Comparison of ENCODE assay signal across 8 cellular contexts in genomic region chr6:53347250-53347920, GRCh38. TPM values are rescaled to one million over a fixed set of nuclear protein-coding genes. Genes with fewer than 3 reads are reported as not detected.
DNase-seq lines count a peak whose midpoint lies in the region; ATAC-seq and TF ChIP-seq lines count a peak whose summit lies in the region.

No MANE protein-coding gene starts in this region.

- intact Hi-C loops in CD4-positive, alpha-beta T cell (cut with DNase I, micrococcal nuclease), result loop anchor here (1.0 to 5.0 kb wide), 6 partner anchors 9 to 200 kb away; partner anchors contain the start of gene GCLC (in 1 of the 2)

- H3K27me3 Mint-ChIP-seq in CD4-positive, alpha-beta T cell, result no peaks in the 10 kb centered on the region
- no peaks in the 10 kb centered on the region for H3K27me3 Mint-ChIP-seq in effector memory CD8-positive, alpha-beta T cell
- H3K27me3 Mint-ChIP-seq in naive B cell, result no peaks in the 10 kb centered on the region

- no peaks in the 10 kb centered on the region for H3K9me3 ChIP-seq in CD4-positive, alpha-beta T cell (ENCODE audit: control insufficient read depth, low read length)

- H3K4me1 Mint-ChIP-seq in CD4-positive, alpha-beta T cell (ENCODE audit: low read depth), result peaks cover 63% of the 10 kb centered on the region
- H3K4me1 Mint-ChIP-seq in effector memory CD8-positive, alpha-beta T cell (ENCODE audit: low read depth in 2 of 2), result peaks cover 49 to 61% of the 10 kb centered on the region in 2 donors
- H3K4me1 Mint-ChIP-seq in naive B cell, result peaks cover 53 to 64% (median 60%) of the 10 kb centered on the region in 3 donors

- H3K27me3 ChIP-seq in CD4-positive, alpha-beta T cell (ENCODE audit: control insufficient read depth, insufficient read depth, low read length), result no peaks in the 10 kb centered on the region

- peak overlapping the region; percentile 98 for H3K4me3 Mint-ChIP-seq in CD4-positive, alpha-beta T cell
- H3K4me3 Mint-ChIP-seq in effector memory CD8-positive, alpha-beta T cell, result peak overlapping the region; percentile 86 to 93
- H3K4me3 Mint-ChIP-seq in naive B cell, result peak overlapping the region; percentile 90 to 98 (median 97)

- POLR2A ChIA-PET in CD4-positive, alpha-beta T cell (lab: Charles Lee), result interaction anchor here (0.6 to 5.8 kb wide), 25 partner anchors 8 to 1009 kb away, joined by 3 to 116 read pairs (median 4); no protein-coding TSS in a partner anchor

- CTCF ChIA-PET in CD4-positive, alpha-beta T cell (lab: Charles Lee), result interaction anchor here (0.8 to 2.9 kb wide), 9 partner anchors 9 to 63 kb away, joined by 3 to 8 read pairs (median 6); no protein-coding TSS in a partner anchor

- peak; percentile 29 for ATAC-seq in CD4-positive, alpha-beta T cell (ENCODE audit: poor library complexity)
- ATAC-seq in GM19328 (IDR thresholded peaks at IDR 0.05; ENCODE audit: unreplicated experiment) (peak; percentile 15), HG03565 (IDR thresholded peaks at IDR 0.05; ENCODE audit: unreplicated experiment) (peak; percentile 0), naive B cell (ENCODE audit: low read depth in 2 of 2) (peak in 1 of 2 donors; percentile 3)
- peak; percentile 7 for ATAC-seq in effector memory CD8-positive, alpha-beta T cell (replicated peaks)

- peaks cover 24% of the 10 kb centered on the region for H3K36me3 Mint-ChIP-seq in CD4-positive, alpha-beta T cell (ENCODE audit: low read depth)
- peaks cover 56% of the 10 kb centered on the region for H3K36me3 Mint-ChIP-seq in effector memory CD8-positive, alpha-beta T cell (ENCODE audit: insufficient read depth)
- H3K36me3 Mint-ChIP-seq in naive B cell, result peaks cover 9 to 14% of the 10 kb centered on the region in 2 donors

- peak overlapping the region; percentile 94 for H3K27ac Mint-ChIP-seq in CD4-positive, alpha-beta T cell
- peak overlapping the region; percentile 89 to 96 for H3K27ac Mint-ChIP-seq in effector memory CD8-positive, alpha-beta T cell
- H3K27ac Mint-ChIP-seq in naive B cell, result peak overlapping the region; percentile 95 to 98 (median 96)

- H3K27ac ChIP-seq in CD4-positive, alpha-beta T cell (ENCODE audit: low read depth, low read length), result peak overlapping the region; percentile 91

- peak in 6 of 10 experiments; percentile 5 to 37 (median 16) for DNase-seq in CD4-positive, alpha-beta T cell
- DNase-seq in T-helper 1 cell (peak in 4 of 5 donors; percentile 9 to 75 (median 24)), naive B cell (peak; percentile 34), NCI-H1694 treated with DMSO at 0.1 percent for 48 hours (lab: John Stamatoyannopoulos, UW) (no peak), GDM1 (lab: John Stamatoyannopoulos, UW) (no peak)
- DNase-seq in effector memory CD8-positive, alpha-beta T cell, result peak in 2 of 3 experiments; percentile 18 to 52

- no peak for TF ChIP-seq CTCF in CD4-positive, alpha-beta T cell (IDR thresholded peaks at IDR 0.05)

- no peaks in the 10 kb centered on the region for H3K9me3 Mint-ChIP-seq in CD4-positive, alpha-beta T cell
- H3K9me3 Mint-ChIP-seq in effector memory CD8-positive, alpha-beta T cell, result no peaks in the 10 kb centered on the region
- no peaks in the 10 kb centered on the region for H3K9me3 Mint-ChIP-seq in naive B cell

RNA-seq across cellular contexts. Expression of gene ELOVL5, which starts 1.4 kb away (rescaled TPM):
- total RNA-seq in CD4-positive, alpha-beta T cell, result 10 to 100 TPM; 78.0 to 86.8 TPM
- polyA plus RNA-seq in naive B cell (ENCODE audit: low read depth in 6 of 6), result 100 to 1,000 TPM; 124 to 200 (median 166) TPM

Comparison
In these comparisons a context has a peak if more than half of its experiments do, and no peak if none do; other contexts are left out.
1. DNase-seq: peak in CD4-positive, alpha-beta T cell (6 of 10), T-helper 1 cell (4 of 5), effector memory CD8-positive, alpha-beta T cell (2 of 3) and naive B cell (single experiment); none in NCI-H1694 treated with DMSO at 0.1 percent for 48 hours (single experiment) and GDM1 (single experiment).
2. Peak in every context shown above with its lines, with median percentiles within 50 percentile points of each other: H3K27ac Mint-ChIP-seq and H3K4me3 Mint-ChIP-seq.